ENCODE assay signal across 10 cellular contexts in the genomic region with DNA sequence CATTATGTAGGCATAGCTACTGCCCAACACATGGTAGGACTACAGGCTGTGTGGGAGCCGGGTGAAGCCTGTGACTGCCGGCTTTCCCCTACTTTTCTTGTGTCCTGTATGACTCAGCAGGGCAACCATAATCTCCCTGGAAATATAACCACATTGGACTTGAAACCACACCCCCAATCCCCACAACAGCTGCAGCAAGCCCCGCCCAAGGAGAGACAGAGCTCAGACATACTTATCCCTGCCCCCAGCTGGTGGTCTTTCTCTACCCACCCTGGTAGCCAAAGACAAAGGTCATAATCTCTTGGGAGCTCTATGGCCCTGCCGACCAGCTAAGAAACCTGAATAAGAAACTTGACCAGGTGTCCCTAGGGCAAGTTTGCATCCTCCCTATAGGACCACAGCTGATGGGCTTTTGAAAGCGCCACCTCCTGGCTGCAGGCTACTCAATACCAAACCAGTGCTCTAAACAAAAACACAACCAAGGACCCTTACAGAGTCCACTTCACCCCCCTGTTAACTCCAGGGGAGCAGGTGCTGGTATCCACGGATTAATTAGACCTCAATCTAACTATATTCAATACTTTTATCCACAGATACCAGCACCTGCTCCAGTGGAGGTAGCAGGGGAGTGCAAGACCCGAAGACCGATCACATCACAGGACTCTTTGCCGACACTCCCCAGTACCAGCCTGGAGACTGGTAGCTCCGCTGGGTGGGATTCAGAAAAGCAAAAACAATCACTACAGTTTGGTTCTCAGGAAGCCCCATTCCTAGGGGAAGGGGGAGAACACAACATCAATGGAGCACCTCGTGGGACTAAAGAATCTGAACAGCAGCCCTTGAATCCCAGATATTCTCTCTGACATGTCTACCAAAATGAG.
DNase-seq lines count a peak whose midpoint lies in the region; ATAC-seq lines count a peak whose summit lies in the region.
"Had no signal": no experiment of that assay in that cellular context is flagged by ENCODE, and none has a peak within 500 bp of the region (broad histone marks: within the 10 kb centered on the region; RNA-seq: fewer than 3 reads in every experiment).

No MANE protein-coding gene starts in this region.

- CTCF ChIA-PET in activated CD4-positive, alpha-beta T cell treated with anti-CD3 and anti-CD28 coated beads, Interleukin-2, amount 10 ng/mL, durations not matched to agents 7 days and 5 days (lab: Charles Lee), result no interaction called here

- H3K9me3 Mint-ChIP-seq in activated CD4-positive, alpha-beta T cell treated with anti-CD3 and anti-CD28 coated beads, Interleukin-2, amount 10 ng/mL, durations not matched to agents 7 days and 5 days, result peaks cover 8% of the 10 kb centered on the region

- H3K4me3 Mint-ChIP-seq in activated CD4-positive, alpha-beta T cell treated with anti-CD3 and anti-CD28 coated beads, Interleukin-2, amount 10 ng/mL, durations not matched to agents 7 days and 5 days, result no peak overlapping the region
- H3K4me3 Mint-ChIP-seq in T-helper 17 cell, result no peak overlapping the region
- H3K4me3 Mint-ChIP-seq: central memory CD8-positive, alpha-beta T cell had no signal

- peak; percentile 18 for DNase-seq in GM04504 (ENCODE audit: low read depth)
- peak; percentile 65 for DNase-seq in LoVo (ENCODE audit: low spot score)
- peak; percentile 1 for DNase-seq in amniotic epithelial cell (ENCODE audit: low read depth)
- DNase-seq in myocyte (ENCODE audit: low read depth), result peak; percentile 94
- no peak for DNase-seq in activated CD4-positive, alpha-beta T cell treated with anti-CD3 and anti-CD28 coated beads, Interleukin-2, amount 10 ng/mL, durations not matched to agents 7 days and 5 days
- no peak for DNase-seq in central memory CD4-positive, alpha-beta T cell
- DNase-seq in amniotic stem cell (lab: John Stamatoyannopoulos, UW), result no peak
- no peak for DNase-seq in T-helper 17 cell
- DNase-seq: activated CD4-positive, alpha-beta T cell treated with anti-CD3 and anti-CD28 coated beads for 48 hours had no signal

- POLR2A ChIA-PET in activated CD4-positive, alpha-beta T cell treated with anti-CD3 and anti-CD28 coated beads, Interleukin-2, amount 10 ng/mL, durations not matched to agents 7 days and 5 days (lab: Charles Lee), result no interaction called here

- H3K36me3 Mint-ChIP-seq in activated CD4-positive, alpha-beta T cell treated with anti-CD3 and anti-CD28 coated beads, Interleukin-2, amount 10 ng/mL, durations not matched to agents 7 days and 5 days (ENCODE audit: low read depth), result no peaks in the 10 kb centered on the region
- no peaks in the 10 kb centered on the region for H3K36me3 Mint-ChIP-seq in T-helper 17 cell (ENCODE audit: low read depth)

- peaks cover 13% of the 10 kb centered on the region for H3K27me3 Mint-ChIP-seq in activated CD4-positive, alpha-beta T cell treated with anti-CD3 and anti-CD28 coated beads, Interleukin-2, amount 10 ng/mL, durations not matched to agents 7 days and 5 days
- H3K27me3 Mint-ChIP-seq in T-helper 17 cell, result peaks cover 6% of the 10 kb centered on the region

- ATAC-seq in T-helper 17 cell, result no peak

- no peaks in the 10 kb centered on the region for H3K4me1 Mint-ChIP-seq in activated CD4-positive, alpha-beta T cell treated with anti-CD3 and anti-CD28 coated beads, Interleukin-2, amount 10 ng/mL, durations not matched to agents 7 days and 5 days
- no peaks in the 10 kb centered on the region for H3K4me1 Mint-ChIP-seq in T-helper 17 cell
- H3K4me1 Mint-ChIP-seq: central memory CD8-positive, alpha-beta T cell had no signal

- no peaks in the 10 kb centered on the region for H3K9me3 ChIP-seq in T-helper 17 cell (ENCODE audit: control insufficient read depth, low read length, poor library complexity, severe bottlenecking)

- no peak overlapping the region for H3K27ac Mint-ChIP-seq in activated CD4-positive, alpha-beta T cell treated with anti-CD3 and anti-CD28 coated beads, Interleukin-2, amount 10 ng/mL, durations not matched to agents 7 days and 5 days
- no peak overlapping the region for H3K27ac Mint-ChIP-seq in T-helper 17 cell

Comparison
In these comparisons a context has a peak if more than half of its experiments do, and no peak if none do; other contexts are left out.
1. DNase-seq: peak in GM04504 (single experiment), LoVo (single experiment), amniotic epithelial cell (single experiment) and myocyte (single experiment); none in activated CD4-positive, alpha-beta T cell treated with anti-CD3 and anti-CD28 coated beads, Interleukin-2, amount 10 ng/mL, durations not matched to agents 7 days and 5 days (single experiment), central memory CD4-positive, alpha-beta T cell (single experiment), amniotic stem cell (single experiment) and T-helper 17 cell (0 of 3).